In the genomic region with DNA sequence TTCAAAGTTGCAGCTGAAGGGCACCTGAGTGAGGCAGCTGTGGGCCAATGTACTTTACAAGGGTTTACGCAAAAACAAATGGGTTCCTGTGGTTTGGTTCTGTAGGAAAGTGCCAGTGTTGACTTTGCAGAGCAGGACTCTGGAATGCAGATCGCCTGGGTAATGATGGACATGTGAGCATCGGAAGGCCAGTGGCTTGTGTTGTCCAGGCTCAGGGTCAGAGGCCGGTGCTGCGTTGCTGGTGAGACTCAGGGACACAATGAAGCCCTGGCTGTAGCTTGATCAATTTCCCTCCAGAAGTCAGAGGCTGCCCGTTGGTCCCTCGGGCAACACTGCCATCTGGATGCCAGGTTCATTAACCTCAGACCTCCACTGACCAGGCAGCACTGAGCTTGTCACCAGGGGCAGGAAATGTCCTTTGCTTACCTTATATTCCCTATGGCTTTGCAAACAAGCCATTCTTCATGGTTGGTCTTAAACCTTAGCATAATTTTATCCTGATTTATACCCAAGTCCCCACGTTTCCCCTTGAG, we compare ENCODE assay signal across 16 cellular contexts.
"Had no signal": no experiment of that assay in that cellular context is flagged by ENCODE, and none has a peak within 500 bp of the region (broad histone marks: within the 10 kb centered on the region; RNA-seq: fewer than 3 reads in every experiment).

No MANE protein-coding gene starts in this region.

- H3K27ac Mint-ChIP-seq: activated CD4-positive, alpha-beta T cell treated with anti-CD3 and anti-CD28 coated beads, Interleukin-2, amount 10 ng/mL, durations not matched to agents 24 days and 14 days; activated CD8-positive, alpha-beta T cell treated with anti-CD3 and anti-CD28 coated beads, Interleukin-2, amount 10 ng/mL, durations not matched to agents 7 days and 5 days; activated naive CD8-positive, alpha-beta T cell; natural killer cell had no signal

- H3K36me3 ChIP-seq: colonic mucosa, esophagus squamous epithelium, right lobe of liver, suprapubic skin had no signal

- H3K4me1 Mint-ChIP-seq: activated CD4-positive, alpha-beta T cell treated with anti-CD3 and anti-CD28 coated beads, Interleukin-2, amount 10 ng/mL, durations not matched to agents 24 days and 14 days; natural killer cell had no signal

- H3K4me3 Mint-ChIP-seq: activated CD4-positive, alpha-beta T cell treated with anti-CD3 and anti-CD28 coated beads, Interleukin-2, amount 10 ng/mL, durations not matched to agents 24 days and 14 days; activated CD8-positive, alpha-beta T cell treated with anti-CD3 and anti-CD28 coated beads, Interleukin-2, amount 10 ng/mL, durations not matched to agents 7 days and 5 days; activated naive CD8-positive, alpha-beta T cell; natural killer cell had no signal

- H3K27ac ChIP-seq: body of pancreas, colonic mucosa, esophagus squamous epithelium, right lobe of liver, suprapubic skin had no signal

- ATAC-seq: activated CD8-positive, alpha-beta T cell treated with anti-CD3 and anti-CD28 coated beads, Interleukin-2, amount 10 ng/mL, durations not matched to agents 7 days and 5 days; body of pancreas; natural killer cell; stimulated activated naive CD8-positive, alpha-beta T cell treated with anti-CD3 and anti-CD28 coated beads, Interleukin-15, Interleukin-2, amounts not matched to agents 100 U/mL and 50 U/mL, for 24 hours had no signal

- H3K9me3 Mint-ChIP-seq: activated CD4-positive, alpha-beta T cell treated with anti-CD3 and anti-CD28 coated beads, Interleukin-2, amount 10 ng/mL, durations not matched to agents 24 days and 14 days; natural killer cell had no signal

- DNase-seq: activated CD4-positive, alpha-beta T cell treated with anti-CD3 and anti-CD28 coated beads, Interleukin-2, amount 10 ng/mL, durations not matched to agents 24 days and 14 days; activated CD4-positive, CD25-positive, alpha-beta regulatory T cell; activated CD8-positive, alpha-beta memory T cell treated with anti-CD3 and anti-CD28 coated beads, Interleukin-2, amount 50 U/mL, for 48 hours; activated CD8-positive, alpha-beta T cell treated with anti-CD3 and anti-CD28 coated beads, Interleukin-2, amount 10 ng/mL, durations not matched to agents 7 days and 5 days; activated gamma-delta T cell treated with Interleukin-2 at 50 U/mL for 16 hours; central memory CD4-positive, alpha-beta T cell; colonic mucosa; esophagus squamous epithelium; left cardiac atrium; natural killer cell; right lobe of liver; stimulated activated naive CD8-positive, alpha-beta T cell treated with anti-CD3 and anti-CD28 coated beads, Interleukin-15, Interleukin-2, amounts not matched to agents 100 U/mL and 50 U/mL, for 24 hours; trophoblast cell had no signal

- H3K9me3 ChIP-seq: body of pancreas, colonic mucosa, esophagus squamous epithelium, right lobe of liver, suprapubic skin had no signal

- H3K4me3 ChIP-seq: body of pancreas, colonic mucosa, esophagus squamous epithelium, right lobe of liver, suprapubic skin had no signal

- H3K4me1 ChIP-seq: body of pancreas, colonic mucosa, esophagus squamous epithelium, right lobe of liver, suprapubic skin had no signal

- H3K27me3 Mint-ChIP-seq: activated CD4-positive, alpha-beta T cell treated with anti-CD3 and anti-CD28 coated beads, Interleukin-2, amount 10 ng/mL, durations not matched to agents 24 days and 14 days had no signal

- H3K27me3 ChIP-seq: body of pancreas, colonic mucosa, esophagus squamous epithelium, right lobe of liver, suprapubic skin had no signal

- H3K36me3 Mint-ChIP-seq: activated naive CD8-positive, alpha-beta T cell; natural killer cell had no signal
